Comparison of ENCODE assay signal across 20 cellular contexts in genomic region chr16:52963471-52963870, GRCh38.
"Had no signal": no experiment of that assay in that cellular context is flagged by ENCODE, and none has a peak within 500 bp of the region (broad histone marks: within the 10 kb centered on the region; RNA-seq: fewer than 3 reads in every experiment).

No MANE protein-coding gene starts in this region.

- H3K36me3 ChIP-seq: heart left ventricle, left lung, right lobe of liver, transverse colon had no signal

- H3K27ac Mint-ChIP-seq: activated CD4-positive, alpha-beta T cell treated with anti-CD3 and anti-CD28 coated beads, Interleukin-2, amount 10 ng/mL, durations not matched to agents 7 days and 5 days; activated naive CD8-positive, alpha-beta T cell treated with anti-CD3 and anti-CD28 coated beads, Interleukin-2, amount 10 ng/mL, durations not matched to agents 7 days and 5 days; activated T-helper 1 cell treated with anti-CD3 and anti-CD28 coated beads, Interleukin-12 subunit alpha, Interleukin-12 subunit beta, Interleukin-2, Interleukin-4 antibody, amounts not matched to agents 30 ng/mL and 10 ng/mL and 1 ng/mL, durations not matched to agents 14 hours and 24 hours and 36 hours; naive thymus-derived CD8-positive, alpha-beta T cell; T-helper 2 cell treated with Interferon-gamma antibody and Interleukin-4, amounts not matched to agents 5 μg/mL and 100 μg/mL, for 36 hours had no signal

- H3K4me3 ChIP-seq: heart left ventricle, left lung, psoas muscle, right lobe of liver, smooth muscle cell, transverse colon had no signal

- H3K9me3 Mint-ChIP-seq: activated CD4-positive, alpha-beta T cell treated with anti-CD3 and anti-CD28 coated beads, Interleukin-2, amount 10 ng/mL, durations not matched to agents 7 days and 5 days; activated naive CD8-positive, alpha-beta T cell treated with anti-CD3 and anti-CD28 coated beads, Interleukin-2, amount 10 ng/mL, durations not matched to agents 7 days and 5 days; activated T-helper 1 cell treated with anti-CD3 and anti-CD28 coated beads, Interleukin-12 subunit alpha, Interleukin-12 subunit beta, Interleukin-2, Interleukin-4 antibody, amounts not matched to agents 30 ng/mL and 10 ng/mL and 1 ng/mL, durations not matched to agents 14 hours and 24 hours and 36 hours; naive thymus-derived CD8-positive, alpha-beta T cell; T-helper 2 cell treated with Interferon-gamma antibody and Interleukin-4, amounts not matched to agents 5 μg/mL and 100 μg/mL, for 36 hours had no signal

- H3K4me2 ChIP-seq: smooth muscle cell had no signal

- H3K4me1 ChIP-seq: heart left ventricle, left lung, psoas muscle, right lobe of liver, transverse colon had no signal

- H3K4me3 Mint-ChIP-seq: activated CD4-positive, alpha-beta T cell treated with anti-CD3 and anti-CD28 coated beads, Interleukin-2, amount 10 ng/mL, durations not matched to agents 7 days and 5 days; activated naive CD8-positive, alpha-beta T cell treated with anti-CD3 and anti-CD28 coated beads, Interleukin-2, amount 10 ng/mL, durations not matched to agents 7 days and 5 days; activated T-helper 1 cell treated with anti-CD3 and anti-CD28 coated beads, Interleukin-12 subunit alpha, Interleukin-12 subunit beta, Interleukin-2, Interleukin-4 antibody, amounts not matched to agents 30 ng/mL and 10 ng/mL and 1 ng/mL, durations not matched to agents 14 hours and 24 hours and 36 hours; naive thymus-derived CD8-positive, alpha-beta T cell; T-helper 2 cell treated with Interferon-gamma antibody and Interleukin-4, amounts not matched to agents 5 μg/mL and 100 μg/mL, for 36 hours had no signal

- H3K27me3 ChIP-seq: heart left ventricle, left lung, right lobe of liver, transverse colon had no signal

- DNase-seq: activated CD4-positive, alpha-beta T cell treated with anti-CD3 and anti-CD28 coated beads, Interleukin-2, amount 10 ng/mL, durations not matched to agents 7 days and 5 days; activated CD8-positive, alpha-beta memory T cell treated with anti-CD3 and anti-CD28 coated beads for 24 hours; activated naive CD4-positive, alpha-beta T cell; activated naive CD8-positive, alpha-beta T cell treated with anti-CD3 and anti-CD28 coated beads, Interleukin-2, amount 10 ng/mL, durations not matched to agents 7 days and 5 days; cerebellar nuclear complex; effector memory CD4-positive, alpha-beta T cell; heart left ventricle; islet precursor cell; left lung; mammary epithelial cell; naive thymus-derived CD8-positive, alpha-beta T cell; psoas muscle; right lobe of liver; stimulated activated CD4-positive, alpha-beta T cell treated with anti-CD3 and anti-CD28 coated beads, Interleukin-4, amount 100 ng/mL, for 4 hours; stimulated activated naive CD8-positive, alpha-beta T cell treated with anti-CD3 and anti-CD28 coated beads, Interleukin-15, Interleukin-2, amounts not matched to agents 100 U/mL and 50 U/mL, for 24 hours; transverse colon had no signal

- H3K27me3 Mint-ChIP-seq: activated CD4-positive, alpha-beta T cell treated with anti-CD3 and anti-CD28 coated beads, Interleukin-2, amount 10 ng/mL, durations not matched to agents 7 days and 5 days had no signal

- H3K36me3 Mint-ChIP-seq: activated naive CD8-positive, alpha-beta T cell treated with anti-CD3 and anti-CD28 coated beads, Interleukin-2, amount 10 ng/mL, durations not matched to agents 7 days and 5 days; naive thymus-derived CD8-positive, alpha-beta T cell had no signal

- H3K27ac ChIP-seq: epithelial cell of prostate, heart left ventricle, left lung, psoas muscle, right lobe of liver, transverse colon had no signal

- ATAC-seq: heart left ventricle; left lung; naive thymus-derived CD8-positive, alpha-beta T cell; psoas muscle; right lobe of liver; stimulated activated naive CD8-positive, alpha-beta T cell treated with anti-CD3 and anti-CD28 coated beads, Interleukin-15, Interleukin-2, amounts not matched to agents 100 U/mL and 50 U/mL, for 24 hours had no signal

- H3K4me1 Mint-ChIP-seq: activated CD4-positive, alpha-beta T cell treated with anti-CD3 and anti-CD28 coated beads, Interleukin-2, amount 10 ng/mL, durations not matched to agents 7 days and 5 days; activated naive CD8-positive, alpha-beta T cell treated with anti-CD3 and anti-CD28 coated beads, Interleukin-2, amount 10 ng/mL, durations not matched to agents 7 days and 5 days had no signal

- H3K9me3 ChIP-seq: heart left ventricle, left lung, psoas muscle, right lobe of liver, transverse colon had no signal
